Comparison of ENCODE assay signal across 9 cellular contexts in genomic region chr2:46981662-46982351, GRCh38. TPM values are rescaled to one million over a fixed set of nuclear protein-coding genes. Genes with fewer than 3 reads are reported as not detected.
DNase-seq lines count a peak whose midpoint lies in the region; ATAC-seq and TF ChIP-seq lines count a peak whose summit lies in the region.
"Had no signal": no experiment of that assay in that cellular context is flagged by ENCODE, and none has a peak within 500 bp of the region (broad histone marks: within the 10 kb centered on the region; RNA-seq: fewer than 3 reads in every experiment).

No MANE protein-coding gene starts in this region.

- ATAC-seq in HG03025 (IDR thresholded peaks at IDR 0.05; ENCODE audit: low FRiP score, unreplicated experiment) = no peak
- ATAC-seq: left cardiac atrium, right cardiac atrium had no signal

- peak overlapping the region; percentile 16 for H3K27ac ChIP-seq in CD8-positive, alpha-beta memory T cell (ENCODE audit: low read depth, low read length)
- peak overlapping the region; percentile 99 for H3K27ac ChIP-seq in OCI-LY1 (ENCODE audit: low read depth, low read length, poor library complexity, severe bottlenecking)
- H3K27ac ChIP-seq in skin epidermis = peak overlapping the region in 15 of 21 experiments; percentile 19 to 93 (median 62)

- H3K27me3 ChIP-seq in CD8-positive, alpha-beta memory T cell (ENCODE audit: insufficient read depth, low read length, poor library complexity, severe bottlenecking) = no peaks in the 10 kb centered on the region
- no peaks in the 10 kb centered on the region for H3K27me3 ChIP-seq in OCI-LY1 (ENCODE audit: insufficient read depth, low read length)

- no peak overlapping the region for H3K4me3 ChIP-seq in CD8-positive, alpha-beta memory T cell (ENCODE audit: low read length)
- no peak overlapping the region for H3K4me3 ChIP-seq in OCI-LY1 (ENCODE audit: low read depth, low read length, poor library complexity, severe bottlenecking)
- no peak overlapping the region for H3K4me3 ChIP-seq in skin epidermis

- no peaks in the 10 kb centered on the region for H3K27me3 Mint-ChIP-seq in CD8-positive, alpha-beta memory T cell
- H3K27me3 Mint-ChIP-seq in dendritic cell treated with granulocyte-macrophage colony-stimulating factor and Interleukin-4, amounts not matched to agents 40 ng/mL and 50 ng/mL, for 4 days = no peaks in the 10 kb centered on the region
- H3K27me3 Mint-ChIP-seq in osteocyte (ENCODE audit: unreplicated experiment) = no peaks in the 10 kb centered on the region

- peak overlapping the region in 4 of 8 donors; percentile 74 to 82 (median 79) for H3K27ac Mint-ChIP-seq in CD8-positive, alpha-beta memory T cell
- peak overlapping the region; percentile 95 for H3K27ac Mint-ChIP-seq in dendritic cell treated with granulocyte-macrophage colony-stimulating factor and Interleukin-4, amounts not matched to agents 40 ng/mL and 50 ng/mL, for 4 days
- no peak overlapping the region for H3K27ac Mint-ChIP-seq in osteocyte (ENCODE audit: unreplicated experiment)

- H3K4me2 ChIP-seq in OCI-LY1 (ENCODE audit: low read length) = no peak overlapping the region

- H3K9me3 ChIP-seq in CD8-positive, alpha-beta memory T cell (ENCODE audit: low read length) = no peaks in the 10 kb centered on the region
- no peaks in the 10 kb centered on the region for H3K9me3 ChIP-seq in OCI-LY1 (ENCODE audit: low read length)

- no peak overlapping the region for H2AFZ ChIP-seq in OCI-LY1 (ENCODE audit: low read length)

- TF ChIP-seq CTCF in OCI-LY1 (IDR thresholded peaks at IDR 0.05; ENCODE audit: low read length) (no peak), osteocyte (IDR thresholded peaks at IDR 0.05) (no peak)

- H3K4me3 Mint-ChIP-seq in CD8-positive, alpha-beta memory T cell = no peak overlapping the region
- peak overlapping the region; percentile 68 for H3K4me3 Mint-ChIP-seq in dendritic cell treated with granulocyte-macrophage colony-stimulating factor and Interleukin-4, amounts not matched to agents 40 ng/mL and 50 ng/mL, for 4 days
- no peak overlapping the region for H3K4me3 Mint-ChIP-seq in osteocyte (ENCODE audit: unreplicated experiment)

- no peak overlapping the region; the same call in 1 of the 2 replicates for H3K9ac ChIP-seq in OCI-LY1 (ENCODE audit: low read length)

- intact Hi-C loops in dendritic cell treated with granulocyte-macrophage colony-stimulating factor and Interleukin-4, amounts not matched to agents 40 ng/mL and 50 ng/mL, for 4 days (cut with micrococcal nuclease) = no loop called here

- H3K36me3 ChIP-seq in CD8-positive, alpha-beta memory T cell (ENCODE audit: insufficient read depth, low read length) = peaks cover 18% of the 10 kb centered on the region
- H3K36me3 ChIP-seq in OCI-LY1 (ENCODE audit: insufficient read depth, low read length) = peaks cover 45% of the 10 kb centered on the region; the same call in 1 of the 2 replicates

- POLR2A ChIA-PET in CD8-positive, alpha-beta memory T cell (lab: Charles Lee) = interaction anchor here (0.7 kb wide), 1 partner anchor 363 kb away, joined by 3 read pairs; no protein-coding TSS in a partner anchor

- DNase-seq in CD8-positive, alpha-beta memory T cell = no peak
- no peak for DNase-seq in NCI-H526 treated with DMSO at 0.1 percent for 48 hours (lab: John Stamatoyannopoulos, UW)
- no peak for DNase-seq in osteocyte (ENCODE audit: extremely low spot score, unreplicated experiment)
- DNase-seq: left cardiac atrium had no signal

- CTCF ChIA-PET in CD8-positive, alpha-beta memory T cell (lab: Charles Lee) = interaction anchor here (1.0 to 1.2 kb wide), 3 partner anchors 63 to 786 kb away, joined by 3 read pairs; no protein-coding TSS in a partner anchor

- no peaks in the 10 kb centered on the region for H3K9me2 ChIP-seq in OCI-LY1 (ENCODE audit: low read depth, low read length)

- peaks cover 25% of the 10 kb centered on the region for H3K4me1 ChIP-seq in CD8-positive, alpha-beta memory T cell (ENCODE audit: insufficient read depth, low read length)
- H3K4me1 ChIP-seq in OCI-LY1 (ENCODE audit: insufficient read depth, low read length, severe bottlenecking) = peaks cover 98% of the 10 kb centered on the region

- H3K9me3 Mint-ChIP-seq in CD8-positive, alpha-beta memory T cell = no peaks in the 10 kb centered on the region
- no peaks in the 10 kb centered on the region for H3K9me3 Mint-ChIP-seq in dendritic cell treated with granulocyte-macrophage colony-stimulating factor and Interleukin-4, amounts not matched to agents 40 ng/mL and 50 ng/mL, for 4 days
- no peaks in the 10 kb centered on the region for H3K9me3 Mint-ChIP-seq in osteocyte (ENCODE audit: unreplicated experiment)

- peaks cover 39 to 68% (median 48%) of the 10 kb centered on the region in 3 donors for H3K4me1 Mint-ChIP-seq in CD8-positive, alpha-beta memory T cell
- H3K4me1 Mint-ChIP-seq in dendritic cell treated with granulocyte-macrophage colony-stimulating factor and Interleukin-4, amounts not matched to agents 40 ng/mL and 50 ng/mL, for 4 days (ENCODE audit: low read depth) = peaks cover 99% of the 10 kb centered on the region
- H3K4me1 Mint-ChIP-seq in osteocyte (ENCODE audit: unreplicated experiment) = peaks cover 41% of the 10 kb centered on the region

- H3K79me2 ChIP-seq in OCI-LY1 (ENCODE audit: insufficient read depth, low read length) = no peaks in the 10 kb centered on the region

- no peaks in the 10 kb centered on the region for H4K20me1 ChIP-seq in OCI-LY1 (ENCODE audit: insufficient read depth, low read length)

- H3F3A ChIP-seq in OCI-LY1 (ENCODE audit: insufficient read depth, low read length) = peaks cover 26% of the 10 kb centered on the region; the same call in 1 of the 2 replicates

- H3K36me3 Mint-ChIP-seq in CD8-positive, alpha-beta memory T cell = peaks cover 7 to 76% (median 8%) of the 10 kb centered on the region in 3 donors
- peaks cover 94% of the 10 kb centered on the region for H3K36me3 Mint-ChIP-seq in dendritic cell treated with granulocyte-macrophage colony-stimulating factor and Interleukin-4, amounts not matched to agents 40 ng/mL and 50 ng/mL, for 4 days (ENCODE audit: low read depth)
- H3K36me3 Mint-ChIP-seq in osteocyte (ENCODE audit: unreplicated experiment) = peaks cover 19% of the 10 kb centered on the region

RNA-seq across cellular contexts. Expression of gene TTC7A, which starts 40.8 kb away (rescaled TPM):
- total RNA-seq in CD8-positive, alpha-beta memory T cell = 10 to 100 TPM; 50.8 to 54.1 TPM
- polyA plus RNA-seq in CD8-positive, alpha-beta memory T cell = 20.0 TPM
- 17.8 and 20.0 TPM in 2 replicates for total RNA-seq in osteocyte

Comparison
In these comparisons a context has a peak if more than half of its experiments do, and no peak if none do; other contexts are left out.
1. H3K27ac ChIP-seq: peak in every context shown above with its lines; median percentile 99 in OCI-LY1; 62 in skin epidermis; 16 in CD8-positive, alpha-beta memory T cell.